ENCODE assay signal across 19 cellular contexts in the genomic region with DNA sequence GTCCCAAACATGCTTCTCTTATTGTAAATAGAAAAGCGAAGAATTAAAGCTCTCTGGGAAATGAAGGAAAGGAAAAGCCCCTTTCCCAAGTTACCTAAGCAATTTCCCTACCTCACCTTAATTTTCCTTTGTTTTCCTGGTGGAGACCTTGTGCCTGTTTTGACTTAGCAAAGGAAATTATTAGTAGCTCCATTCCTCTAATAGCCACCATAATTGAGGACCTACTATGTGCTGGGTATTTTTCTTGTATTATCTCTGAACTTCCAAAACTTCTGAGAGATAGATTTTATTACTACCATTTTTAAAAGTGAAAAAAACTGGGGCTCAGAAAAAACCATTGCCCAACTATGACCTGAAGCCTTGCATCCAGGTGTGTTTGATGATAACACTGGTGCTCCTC. TPM values are rescaled to one million over a fixed set of nuclear protein-coding genes. Genes with fewer than 3 reads are reported as not detected.
DNase-seq lines count a peak whose midpoint lies in the region; ATAC-seq, FAIRE-seq and TF ChIP-seq lines count a peak whose summit lies in the region.
"Had no signal": no experiment of that assay in that cellular context is flagged by ENCODE, and none has a peak within 500 bp of the region (broad histone marks: within the 10 kb centered on the region; RNA-seq: fewer than 3 reads in every experiment).

No MANE protein-coding gene starts in this region.

- no peaks in the 10 kb centered on the region for H3K9me1 ChIP-seq in K562 (ENCODE audit: control insufficient read depth, insufficient read depth, low read length)

- TF ChIP-seq RAD21 in K562 (CRISPR knock-in tag; conservative IDR thresholded peaks at IDR 0.05 in 1 of 2, IDR thresholded peaks at IDR 0.05 in 1 of 2), result no peak

- H3K27ac Mint-ChIP-seq in activated T-cell treated with anti-CD3 and anti-CD28 coated beads, Interleukin-2, amount 50 U/mL, for 72 hours, result no peak overlapping the region
- no peak overlapping the region for H3K27ac Mint-ChIP-seq in stimulated activated memory B cell treated with anti-CD40 and anti-IgM and Interleukin-4, amounts not matched to agents 10 μg/mL and 1 μg/mL and 100 μg/mL, for 72 hours
- H3K27ac Mint-ChIP-seq: B cell; CD8-positive, alpha-beta T cell had no signal

- no peak overlapping the region for H2AFZ ChIP-seq in Karpas-422 (ENCODE audit: low read length)
- no peak overlapping the region for H2AFZ ChIP-seq in K562 (ENCODE audit: low read depth, low read length)
- H2AFZ ChIP-seq in smooth muscle cell (ENCODE audit: low read depth), result no peak overlapping the region
- no peak overlapping the region for H2AFZ ChIP-seq in MM.1S (ENCODE audit: low read length)

- peak overlapping the region; percentile 68 to 75 for H3K4me3 Mint-ChIP-seq in activated T-cell treated with anti-CD3 and anti-CD28 coated beads, Interleukin-2, amount 50 U/mL, for 72 hours
- no peak overlapping the region for H3K4me3 Mint-ChIP-seq in stimulated activated memory B cell treated with anti-CD40 and anti-IgM and Interleukin-4, amounts not matched to agents 10 μg/mL and 1 μg/mL and 100 μg/mL, for 72 hours
- H3K4me3 Mint-ChIP-seq: B cell had no signal

- H3K4me2 ChIP-seq in Karpas-422 (ENCODE audit: low read depth, low read length, poor library complexity, severe bottlenecking), result no peak overlapping the region
- H3K4me2 ChIP-seq in K562 (ENCODE audit: insufficient read depth, low read length), result no peak overlapping the region
- H3K4me2 ChIP-seq in smooth muscle cell, result peak overlapping the region; percentile 56
- H3K4me2 ChIP-seq in MM.1S (ENCODE audit: low read depth, low read length), result no peak overlapping the region

- intact Hi-C loops in K562 (cut with micrococcal nuclease) (no loop called here), aorta (cut with DNase I) (no loop called here)

- no peaks in the 10 kb centered on the region for H3K36me3 ChIP-seq in Karpas-422 (ENCODE audit: insufficient read depth, low read length)
- H3K36me3 ChIP-seq in K562 (ENCODE audit: control insufficient read depth, insufficient read depth, low read length), result no peaks in the 10 kb centered on the region
- H3K36me3 ChIP-seq in smooth muscle cell (ENCODE audit: low read depth), result no peaks in the 10 kb centered on the region
- no peaks in the 10 kb centered on the region for H3K36me3 ChIP-seq in aorta (ENCODE audit: control insufficient read depth in 1 of 2, insufficient read depth in 2 of 2, low read length in 1 of 2)
- no peaks in the 10 kb centered on the region for H3K36me3 ChIP-seq in MM.1S (replicated peaks; ENCODE audit: insufficient read depth, low read length)
- H3K36me3 ChIP-seq: SJSA1 had no signal

- peaks cover 52% of the 10 kb centered on the region for H3K4me1 Mint-ChIP-seq in activated T-cell treated with anti-CD3 and anti-CD28 coated beads, Interleukin-2, amount 50 U/mL, for 72 hours (ENCODE audit: low read depth)
- H3K4me1 Mint-ChIP-seq in stimulated activated memory B cell treated with anti-CD40 and anti-IgM and Interleukin-4, amounts not matched to agents 10 μg/mL and 1 μg/mL and 100 μg/mL, for 72 hours, result peaks cover 11% of the 10 kb centered on the region

- FAIRE-seq in K562 (lab: Jason Lieb, UNC), result no peak

- CTCF ChIA-PET in K562 (lab: Yijun Ruan, JAX; ENCODE audit: low intra/inter-chr PET ratio), result no interaction called here

- H3K4me1 ChIP-seq in Karpas-422 (ENCODE audit: low read length) (no peaks in the 10 kb centered on the region), K562 (replicated peaks in 1 of 2; ENCODE audit: control insufficient read depth in 2 of 2, insufficient read depth in 2 of 2, low read length in 2 of 2) (no peaks in the 10 kb centered on the region), smooth muscle cell (ENCODE audit: low read depth) (peaks cover 3% of the 10 kb centered on the region), aorta (ENCODE audit: control insufficient read depth in 1 of 2, insufficient read depth in 2 of 2, low read length in 2 of 2) (no peaks in the 10 kb centered on the region), MM.1S (ENCODE audit: low read length) (peaks cover 6% of the 10 kb centered on the region)
- H3K4me1 ChIP-seq: SJSA1 had no signal

- TF ChIP-seq POLR2A in K562 (conservative IDR thresholded peaks at IDR 0.05), result no peak

- no peak overlapping the region for H3K4me3 ChIP-seq in Karpas-422 (ENCODE audit: low read length)
- H3K4me3 ChIP-seq in K562, result no peak overlapping the region
- peak overlapping the region; percentile 25 for H3K4me3 ChIP-seq in smooth muscle cell
- no peak overlapping the region for H3K4me3 ChIP-seq in aorta (ENCODE audit: low read length in 2 of 2)
- H3K4me3 ChIP-seq in MM.1S (ENCODE audit: low read length), result no peak overlapping the region
- H3K4me3 ChIP-seq: SJSA1 had no signal

- DNase-seq in activated T-cell treated with anti-CD3 and anti-CD28 coated beads, Interleukin-2, amount 50 U/mL, for 72 hours, result no peak
- no peak for DNase-seq in activated T-cell treated with anti-CD3 and anti-CD28 coated beads, Interleukin-2, amount 50 U/mL, for 1 hour
- DNase-seq in Karpas-422 (peak; percentile 12), K562 (ENCODE audit: extremely low read depth in 1 of 4, low spot score in 3 of 4) (no peak), smooth muscle cell (lab: John Stamatoyannopoulos, UW; ENCODE audit: unreplicated experiment) (no peak), aorta (no peak), MM.1S (no peak)
- DNase-seq: CD8-positive, alpha-beta T cell; DMS79; H7; NCI-H1436; NCI-H2029; NCI-H2171; NCI-H446; NCI-H748 treated with DMSO at 0.1 percent for 48 hours had no signal

- no peaks in the 10 kb centered on the region for H3K9me3 ChIP-seq in Karpas-422 (ENCODE audit: low read length)
- no peaks in the 10 kb centered on the region for H3K9me3 ChIP-seq in K562 (replicated peaks; ENCODE audit: control insufficient read depth, insufficient read depth, low read depth, low read length)
- no peaks in the 10 kb centered on the region for H3K9me3 ChIP-seq in smooth muscle cell (replicated peaks; ENCODE audit: low read depth)
- no peaks in the 10 kb centered on the region for H3K9me3 ChIP-seq in aorta (ENCODE audit: control insufficient read depth, low read length)
- no peaks in the 10 kb centered on the region for H3K9me3 ChIP-seq in MM.1S (replicated peaks; ENCODE audit: insufficient read depth, low read length)

- no peaks in the 10 kb centered on the region for H3K9me3 Mint-ChIP-seq in activated T-cell treated with anti-CD3 and anti-CD28 coated beads, Interleukin-2, amount 50 U/mL, for 72 hours
- H3K9me3 Mint-ChIP-seq in stimulated activated memory B cell treated with anti-CD40 and anti-IgM and Interleukin-4, amounts not matched to agents 10 μg/mL and 1 μg/mL and 100 μg/mL, for 72 hours, result no peaks in the 10 kb centered on the region
- H3K9me3 Mint-ChIP-seq: CD8-positive, alpha-beta T cell had no signal

- 0% methylated on average over 1 of the region's 1 CpG for WGBS in K562 (ENCODE audit: insufficient coverage, low coverage, missing lambda C conversion rate)
- 76% methylated on average over 1 of the region's 1 CpG for WGBS in smooth muscle cell (ENCODE audit: low lambda C conversion rate)
- WGBS in aorta, 2 donors, result 90 to 95% methylated on average over 1 of the region's 1 CpG

- no peaks in the 10 kb centered on the region for H3K9me2 ChIP-seq in Karpas-422 (replicated peaks; ENCODE audit: insufficient read depth, low read length)
- H3K9me2 ChIP-seq in MM.1S (replicated peaks; ENCODE audit: insufficient read depth, low read length), result no peaks in the 10 kb centered on the region

- no peaks in the 10 kb centered on the region for H4K20me1 ChIP-seq in Karpas-422 (ENCODE audit: insufficient read depth, low read depth, low read length)
- H4K20me1 ChIP-seq in K562 (replicated peaks; ENCODE audit: control insufficient read depth, insufficient read depth, low read length), result no peaks in the 10 kb centered on the region
- peaks cover 20% of the 10 kb centered on the region for H4K20me1 ChIP-seq in smooth muscle cell (ENCODE audit: low read depth)
- H4K20me1 ChIP-seq in MM.1S (ENCODE audit: insufficient read depth, low read length), result no peaks in the 10 kb centered on the region

- TF ChIP-seq CTCF in K562 (IDR thresholded peaks at IDR 0.05 in 2 of 3, conservative IDR thresholded peaks at IDR 0.05 in 1 of 3; ENCODE audit: insufficient read depth in 2 of 3, low read depth in 1 of 3, low read length in 3 of 3) (no peak), smooth muscle cell (IDR thresholded peaks at IDR 0.05; ENCODE audit: borderline replicate concordance, insufficient read depth, poor library complexity, severe bottlenecking) (no peak), MM.1S (IDR thresholded peaks at IDR 0.05; ENCODE audit: low read length) (no peak)

- H3K27me3 Mint-ChIP-seq in activated T-cell treated with anti-CD3 and anti-CD28 coated beads, Interleukin-2, amount 50 U/mL, for 72 hours (ENCODE audit: low read depth), result peaks cover 23% of the 10 kb centered on the region
- peaks cover 13% of the 10 kb centered on the region for H3K27me3 Mint-ChIP-seq in stimulated activated memory B cell treated with anti-CD40 and anti-IgM and Interleukin-4, amounts not matched to agents 10 μg/mL and 1 μg/mL and 100 μg/mL, for 72 hours

- in situ Hi-C loops in K562 (cut with MboI), result no loop called here

- no peaks in the 10 kb centered on the region for H3K79me2 ChIP-seq in Karpas-422 (ENCODE audit: low read length)
- H3K79me2 ChIP-seq in K562 (ENCODE audit: control insufficient read depth, insufficient read depth, low read length), result no peaks in the 10 kb centered on the region
- H3K79me2 ChIP-seq in smooth muscle cell (ENCODE audit: low read depth), result peaks cover 8% of the 10 kb centered on the region
- no peaks in the 10 kb centered on the region for H3K79me2 ChIP-seq in MM.1S (ENCODE audit: low read length)

- H3K36me3 Mint-ChIP-seq in activated T-cell treated with anti-CD3 and anti-CD28 coated beads, Interleukin-2, amount 50 U/mL, for 72 hours (ENCODE audit: insufficient read depth in 2 of 2), result no peaks in the 10 kb centered on the region
- no peaks in the 10 kb centered on the region for H3K36me3 Mint-ChIP-seq in stimulated activated memory B cell treated with anti-CD40 and anti-IgM and Interleukin-4, amounts not matched to agents 10 μg/mL and 1 μg/mL and 100 μg/mL, for 72 hours
- H3K36me3 Mint-ChIP-seq: CD8-positive, alpha-beta T cell had no signal

- H3K9ac ChIP-seq in Karpas-422 (ENCODE audit: low read length), result no peak overlapping the region
- H3K9ac ChIP-seq in K562 (ENCODE audit: insufficient read depth in 1 of 2, low read depth in 2 of 2, low read length in 2 of 2), result no peak overlapping the region
- H3K9ac ChIP-seq in smooth muscle cell (ENCODE audit: low read depth), result no peak overlapping the region
- H3K9ac ChIP-seq in MM.1S (ENCODE audit: low read length), result no peak overlapping the region

- BruUV-seq in K562 (replicated peaks; lab: Mats Ljungman, UMichigan), result no TSS peak

- POLR2A ChIA-PET in K562 (lab: Yijun Ruan, JAX), result interaction anchor here (0.9 to 1.0 kb wide), 2 partner anchors 11 to 18 kb away, joined by 3 to 4 read pairs; no protein-coding TSS in a partner anchor

- H3K27ac ChIP-seq in Karpas-422 (ENCODE audit: low read length) (no peak overlapping the region), K562 (ENCODE audit: extremely low read depth, low read depth, low read length) (no peak overlapping the region), smooth muscle cell (ENCODE audit: low read depth) (peak overlapping the region; percentile 21), aorta (ENCODE audit: low read depth in 1 of 2, low read length in 2 of 2) (no peak overlapping the region), MM.1S (ENCODE audit: low read length) (no peak overlapping the region)
- H3K27ac ChIP-seq: 22Rv1, SJSA1 had no signal

- H3F3A ChIP-seq in smooth muscle cell (ENCODE audit: low read depth), result no peaks in the 10 kb centered on the region
- no peaks in the 10 kb centered on the region for H3F3A ChIP-seq in MM.1S (ENCODE audit: insufficient read depth, low read length)

- TF ChIP-seq EP300 in K562 (IDR thresholded peaks at IDR 0.05; ENCODE audit: low read length), result no peak

- no peak for ATAC-seq in activated T-cell treated with anti-CD3 and anti-CD28 coated beads, Interleukin-2, amount 50 U/mL, for 72 hours (replicated peaks in 1 of 2)
- ATAC-seq in K562 (no peak), aorta (ENCODE audit: low FRiP score) (no peak)
- ATAC-seq in stimulated activated memory B cell treated with anti-CD40 and anti-IgM and Interleukin-4, amounts not matched to agents 10 μg/mL and 1 μg/mL and 100 μg/mL, for 72 hours, result no peak

- H3K27me3 ChIP-seq in Karpas-422 (ENCODE audit: low read length) (no peaks in the 10 kb centered on the region), K562 (ENCODE audit: control insufficient read depth in 2 of 2, insufficient read depth in 2 of 2, low read length in 2 of 2) (peaks cover 6 to 8% of the 10 kb centered on the region in 2 experiments), smooth muscle cell (ENCODE audit: low read depth) (no peaks in the 10 kb centered on the region), aorta (ENCODE audit: control insufficient read depth in 1 of 2, insufficient read depth in 2 of 2, low read length in 1 of 2) (no peaks in the 10 kb centered on the region), MM.1S (replicated peaks; ENCODE audit: insufficient read depth, low read length) (0 out of 2 replicates have a peak, but pooled peaks cover 5% of the 10 kb centered on the region)

RNA-seq across cellular contexts. Expression of a gene that starts 39.3 kb away (rescaled TPM):
- 10 to 100 TPM; 21.5 to 22.2 TPM for total RNA-seq in activated T-cell treated with anti-CD3 and anti-CD28 coated beads, Interleukin-2, amount 50 U/mL, for 72 hours
- 15.9 and 19.1 TPM in 2 replicates for total RNA-seq in Karpas-422 (2014; rRNA removed; shearing (Covaris generic); ENCODE audit: low replicate concordance)
- 5.2 and 6.0 TPM in 2 replicates for total RNA-seq in K562 (2011; cell fraction: chromatin; rRNA removed; ENCODE audit: low replicate concordance)
- total RNA-seq in K562 (2011; cell fraction: nucleolus; rRNA removed), result 3.3 TPM in 2 replicates
- total RNA-seq in K562 (2011; cell fraction: nucleoplasm; rRNA removed), result 3.4 and 4.0 TPM in 2 replicates
- total RNA-seq in K562 (2014; rRNA removed) (1.2 and 1.8 TPM in 2 replicates), K562 (2014; rRNA removed; fragmentation: Illumina TruSeq; extraction: Trizol) (1.9 and 2.0 TPM in 2 replicates), K562 (2015; rRNA removed; fragmentation: Illumina TruSeq; extraction: Trizol) (1.5 and 1.7 TPM in 2 replicates), K562 (2021) (8.4 and 8.9 TPM in 2 replicates), smooth muscle cell (12.2 and 19.2 TPM in 2 replicates), aorta (10 to 100 TPM; 20.5 to 28.9 TPM)
- polyA plus RNA-seq in K562 (2011; rRNA removed) (1.4 and 2.0 TPM in 2 replicates), K562 (2014; fragmentation: Illumina TruSeq; extraction: Trizol) (4.6 and 5.4 TPM in 2 replicates), K562 (2014; fragmentation: Nextera tagmentation; extraction: Ambion mirVana) (under 1 TPM; 0.17 to 0.59 TPM), K562 (2014; rRNA removed) (2.3 and 4.3 TPM in 2 replicates), smooth muscle cell (11.1 and 15.6 TPM in 2 replicates), aorta (1 to 10 TPM; 4.6 to 5.1 TPM)
- 1.7 and 2.0 TPM in 2 replicates for polyA plus RNA-seq in K562 (2011; cell fraction: cytosol; rRNA removed)
- 2.0 and 4.6 TPM in 2 replicates for polyA plus RNA-seq in K562 (2011; cell fraction: nucleus; rRNA removed)
- polyA plus RNA-seq in K562 (2012), result 4.2 and 4.9 TPM in 2 replicates
- 1.3 and 1.4 TPM in 2 replicates for polyA minus RNA-seq in K562 (2011; rRNA and poly(A)+ RNA removed)
- 2.7 and 3.0 TPM in 2 replicates for polyA minus RNA-seq in K562 (2011; cell fraction: cytosol; rRNA and poly(A)+ RNA removed)
- polyA minus RNA-seq in K562 (2011; cell fraction: nucleus; rRNA and poly(A)+ RNA removed), result 2.0 and 2.9 TPM in 2 replicates
